Comparison of ENCODE assay signal across 1 cellular context in the genomic region with DNA sequence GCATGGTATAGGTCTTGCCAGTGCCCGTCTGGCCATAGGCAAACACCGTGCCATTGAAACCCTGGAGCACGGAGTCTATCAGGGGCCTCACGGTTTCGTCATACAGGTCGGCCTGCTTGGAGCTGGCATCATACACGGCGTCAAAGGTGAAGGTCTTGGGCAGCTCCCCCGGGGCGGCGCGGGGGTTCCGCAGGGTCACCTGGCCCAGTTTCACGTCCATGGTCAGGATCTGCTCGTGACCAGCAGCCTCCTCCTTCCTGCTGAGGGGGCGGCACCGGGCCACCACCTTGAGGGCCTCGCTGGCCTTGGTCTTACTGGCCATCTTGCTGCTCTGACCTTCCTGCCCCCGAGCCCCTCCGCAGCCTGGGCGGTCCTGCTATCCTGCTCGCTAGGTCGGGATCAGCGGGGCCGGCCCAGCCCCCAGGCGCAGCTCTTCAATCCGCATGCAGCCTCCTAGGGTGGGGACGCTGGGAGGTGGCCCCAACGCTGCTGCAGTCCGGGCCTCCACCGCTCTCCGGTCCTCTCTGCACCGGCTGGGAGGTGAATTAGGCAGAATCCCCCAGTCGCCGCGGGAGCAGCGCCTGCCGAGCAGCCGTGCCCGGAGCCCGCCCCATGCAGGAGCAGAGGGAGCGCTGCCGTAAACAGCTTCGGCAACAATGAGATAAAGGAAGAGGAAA.
TF ChIP-seq lines count a peak whose summit lies in the region.

No MANE protein-coding gene starts in this region.

TF ChIP-seq in HepG2, 621 proteins besides CTCF, POLR2A, EP300 and RAD21 (continued from another document and continues in another):
- no peak for TF ChIP-seq ZBTB40 (IDR thresholded peaks at IDR 0.05)
- 0 out of 2 replicates have a peak, but pooled peaks have one; percentile 32 for TF ChIP-seq ZBTB40 (CRISPR knock-in tag; IDR thresholded peaks at IDR 0.05)
- TF ChIP-seq ZGPAT (CRISPR knock-in tag; IDR thresholded peaks at IDR 0.05), result no peak
- TF ChIP-seq ARID4A (CRISPR knock-in tag; IDR thresholded peaks at IDR 0.05; ENCODE audit: borderline replicate concordance), result no peak; the same call in 1 of the 2 replicates
- peak; percentile 40; the same call in 1 of the 2 replicates for TF ChIP-seq SALL1 (CRISPR knock-in tag; IDR thresholded peaks at IDR 0.05)
- TF ChIP-seq NBN (conservative IDR thresholded peaks at IDR 0.05), result no peak
- no peak for TF ChIP-seq ZSCAN29 (CRISPR knock-in tag; conservative IDR thresholded peaks at IDR 0.05)
- TF ChIP-seq, protein P1, sequence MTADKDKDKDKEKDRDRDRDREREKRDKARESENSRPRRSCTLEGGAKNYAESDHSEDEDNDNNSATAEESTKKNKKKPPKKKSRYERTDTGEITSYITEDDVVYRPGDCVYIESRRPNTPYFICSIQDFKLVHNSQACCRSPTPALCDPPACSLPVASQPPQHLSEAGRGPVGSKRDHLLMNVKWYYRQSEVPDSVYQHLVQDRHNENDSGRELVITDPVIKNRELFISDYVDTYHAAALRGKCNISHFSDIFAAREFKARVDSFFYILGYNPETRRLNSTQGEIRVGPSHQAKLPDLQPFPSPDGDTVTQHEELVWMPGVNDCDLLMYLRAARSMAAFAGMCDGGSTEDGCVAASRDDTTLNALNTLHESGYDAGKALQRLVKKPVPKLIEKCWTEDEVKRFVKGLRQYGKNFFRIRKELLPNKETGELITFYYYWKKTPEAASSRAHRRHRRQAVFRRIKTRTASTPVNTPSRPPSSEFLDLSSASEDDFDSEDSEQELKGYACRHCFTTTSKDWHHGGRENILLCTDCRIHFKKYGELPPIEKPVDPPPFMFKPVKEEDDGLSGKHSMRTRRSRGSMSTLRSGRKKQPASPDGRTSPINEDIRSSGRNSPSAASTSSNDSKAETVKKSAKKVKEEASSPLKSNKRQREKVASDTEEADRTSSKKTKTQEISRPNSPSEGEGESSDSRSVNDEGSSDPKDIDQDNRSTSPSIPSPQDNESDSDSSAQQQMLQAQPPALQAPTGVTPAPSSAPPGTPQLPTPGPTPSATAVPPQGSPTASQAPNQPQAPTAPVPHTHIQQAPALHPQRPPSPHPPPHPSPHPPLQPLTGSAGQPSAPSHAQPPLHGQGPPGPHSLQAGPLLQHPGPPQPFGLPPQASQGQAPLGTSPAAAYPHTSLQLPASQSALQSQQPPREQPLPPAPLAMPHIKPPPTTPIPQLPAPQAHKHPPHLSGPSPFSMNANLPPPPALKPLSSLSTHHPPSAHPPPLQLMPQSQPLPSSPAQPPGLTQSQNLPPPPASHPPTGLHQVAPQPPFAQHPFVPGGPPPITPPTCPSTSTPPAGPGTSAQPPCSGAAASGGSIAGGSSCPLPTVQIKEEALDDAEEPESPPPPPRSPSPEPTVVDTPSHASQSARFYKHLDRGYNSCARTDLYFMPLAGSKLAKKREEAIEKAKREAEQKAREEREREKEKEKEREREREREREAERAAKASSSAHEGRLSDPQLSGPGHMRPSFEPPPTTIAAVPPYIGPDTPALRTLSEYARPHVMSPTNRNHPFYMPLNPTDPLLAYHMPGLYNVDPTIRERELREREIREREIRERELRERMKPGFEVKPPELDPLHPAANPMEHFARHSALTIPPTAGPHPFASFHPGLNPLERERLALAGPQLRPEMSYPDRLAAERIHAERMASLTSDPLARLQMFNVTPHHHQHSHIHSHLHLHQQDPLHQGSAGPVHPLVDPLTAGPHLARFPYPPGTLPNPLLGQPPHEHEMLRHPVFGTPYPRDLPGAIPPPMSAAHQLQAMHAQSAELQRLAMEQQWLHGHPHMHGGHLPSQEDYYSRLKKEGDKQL (CRISPR knock-in tag; IDR thresholded peaks at IDR 0.05; ENCODE audit: low read depth), result no peak
- TF ChIP-seq, protein P2, sequence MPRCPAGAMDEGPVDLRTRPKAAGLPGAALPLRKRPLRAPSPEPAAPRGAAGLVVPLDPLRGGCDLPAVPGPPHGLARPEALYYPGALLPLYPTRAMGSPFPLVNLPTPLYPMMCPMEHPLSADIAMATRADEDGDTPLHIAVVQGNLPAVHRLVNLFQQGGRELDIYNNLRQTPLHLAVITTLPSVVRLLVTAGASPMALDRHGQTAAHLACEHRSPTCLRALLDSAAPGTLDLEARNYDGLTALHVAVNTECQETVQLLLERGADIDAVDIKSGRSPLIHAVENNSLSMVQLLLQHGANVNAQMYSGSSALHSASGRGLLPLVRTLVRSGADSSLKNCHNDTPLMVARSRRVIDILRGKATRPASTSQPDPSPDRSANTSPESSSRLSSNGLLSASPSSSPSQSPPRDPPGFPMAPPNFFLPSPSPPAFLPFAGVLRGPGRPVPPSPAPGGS (CRISPR knock-in tag; IDR thresholded peaks at IDR 0.05), result no peak
- 0 out of 2 replicates have a peak, but pooled peaks have one; percentile 40 for TF ChIP-seq MZF1 (CRISPR knock-in tag; IDR thresholded peaks at IDR 0.05; ENCODE audit: borderline replicate concordance)
- TF ChIP-seq ARID2 (CRISPR knock-in tag; IDR thresholded peaks at IDR 0.05; ENCODE audit: borderline replicate concordance), result peak; percentile 79; the same call in 1 of the 2 replicates
- TF ChIP-seq RELA (CRISPR knock-in tag; IDR thresholded peaks at IDR 0.05), result no peak
- peak; percentile 22; the same call in 1 of the 2 replicates for TF ChIP-seq NFE2L1 (CRISPR knock-in tag; IDR thresholded peaks at IDR 0.05; ENCODE audit: borderline replicate concordance)
- no peak for TF ChIP-seq ZNF598 (CRISPR knock-in tag; IDR thresholded peaks at IDR 0.05; ENCODE audit: borderline replicate concordance)
- no peak for TF ChIP-seq NFATC3 (CRISPR knock-in tag; IDR thresholded peaks at IDR 0.05)
- TF ChIP-seq IRF2 (CRISPR knock-in tag; IDR thresholded peaks at IDR 0.05), result 0 out of 2 replicates have a peak, but pooled peaks have one; percentile 10
- TF ChIP-seq ZNF12 (CRISPR knock-in tag; IDR thresholded peaks at IDR 0.05), result no peak
- TF ChIP-seq MYPOP (CRISPR knock-in tag; IDR thresholded peaks at IDR 0.05), result no peak
